Comparison of ENCODE assay signal across 11 cellular contexts in the genomic region with DNA sequence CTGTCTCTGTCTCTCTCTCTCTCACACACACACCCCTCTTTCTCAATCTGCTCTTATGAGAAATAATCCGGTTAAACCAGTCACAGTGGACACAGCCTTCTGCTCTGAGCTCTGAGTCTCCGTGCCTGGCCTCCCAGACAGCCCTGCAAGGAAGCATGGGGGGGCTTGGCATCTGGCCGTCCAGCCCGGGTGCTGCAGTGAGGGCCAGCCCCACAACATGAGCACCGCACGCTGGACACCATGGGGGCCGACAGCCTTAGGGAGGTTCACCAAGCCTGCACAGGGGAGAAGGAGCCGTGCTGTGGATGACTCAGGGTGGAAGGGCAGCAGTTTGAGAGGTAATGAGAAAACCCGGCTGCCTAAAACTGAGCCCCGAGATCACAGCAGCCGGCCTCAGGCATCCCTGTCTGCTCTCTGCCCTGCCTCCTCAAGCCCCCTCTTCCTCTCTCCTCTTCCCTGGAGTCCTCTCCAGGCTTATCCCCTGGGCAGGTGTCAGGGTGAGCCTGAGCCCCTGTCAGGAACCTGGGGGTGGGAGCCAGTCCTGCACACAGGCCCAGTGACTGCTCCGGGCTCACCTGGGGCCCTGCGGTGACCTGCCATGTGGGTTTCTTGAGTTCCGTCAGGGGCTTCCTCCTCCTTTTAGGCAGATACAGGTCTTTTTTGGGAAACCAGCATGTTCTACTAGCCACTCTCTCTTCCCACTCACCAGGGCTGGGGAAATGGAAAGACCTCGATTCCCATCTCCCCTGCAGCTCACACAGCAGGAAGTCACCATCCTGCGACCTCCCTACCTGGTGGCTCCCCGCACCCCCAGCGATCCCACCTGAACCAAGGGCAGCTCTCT.
DNase-seq lines count a peak whose midpoint lies in the region; ATAC-seq and TF ChIP-seq lines count a peak whose summit lies in the region.
"Had no signal": no experiment of that assay in that cellular context is flagged by ENCODE, and none has a peak within 500 bp of the region (broad histone marks: within the 10 kb centered on the region; RNA-seq: fewer than 3 reads in every experiment).

No MANE protein-coding gene starts in this region.

- TF ChIP-seq CTCF in MCF 10A (IDR thresholded peaks at IDR 0.05; ENCODE audit: unreplicated experiment), result no peak

- POLR2A ChIA-PET in activated CD4-positive, alpha-beta T cell treated with anti-CD3 and anti-CD28 coated beads, Interleukin-2, amount 10 ng/mL, durations not matched to agents 7 days and 5 days (lab: Charles Lee), result no interaction called here
- POLR2A ChIA-PET in MCF 10A (lab: Yijun Ruan, JAX), result interaction anchor here (0.6 to 0.7 kb wide), 2 partner anchors 19 to 92 kb away, joined by 3 to 4 read pairs; no protein-coding TSS in a partner anchor

- intact Hi-C loops in MCF 10A (cut with micrococcal nuclease), result no loop called here

- ATAC-seq in stimulated activated naive CD8-positive, alpha-beta T cell treated with anti-CD3 and anti-CD28 coated beads, Interleukin-15, amount 100 ng/mL, for 72 hours, result no peak
- no peak for ATAC-seq in HG03469 (IDR thresholded peaks at IDR 0.05; ENCODE audit: unreplicated experiment)

- no peaks in the 10 kb centered on the region for H3K9me3 Mint-ChIP-seq in activated CD4-positive, alpha-beta T cell treated with anti-CD3 and anti-CD28 coated beads, Interleukin-2, amount 10 ng/mL, durations not matched to agents 7 days and 5 days
- no peaks in the 10 kb centered on the region for H3K9me3 Mint-ChIP-seq in activated naive CD4-positive, alpha-beta T cell treated with anti-CD3 and anti-CD28 coated beads, Interleukin-2, amount 50 U/mL, for 24 hours
- H3K9me3 Mint-ChIP-seq in stimulated activated naive CD8-positive, alpha-beta T cell treated with anti-CD3 and anti-CD28 coated beads, Interleukin-15, amount 100 ng/mL, for 72 hours, result no peaks in the 10 kb centered on the region
- H3K9me3 Mint-ChIP-seq in MCF 10A (ENCODE audit: unreplicated experiment), result no peaks in the 10 kb centered on the region

- H3K4me3 Mint-ChIP-seq in activated CD4-positive, alpha-beta T cell treated with anti-CD3 and anti-CD28 coated beads, Interleukin-2, amount 10 ng/mL, durations not matched to agents 7 days and 5 days, result no peak overlapping the region
- peak overlapping the region; percentile 30 for H3K4me3 Mint-ChIP-seq in activated naive CD4-positive, alpha-beta T cell treated with anti-CD3 and anti-CD28 coated beads, Interleukin-2, amount 50 U/mL, for 24 hours
- H3K4me3 Mint-ChIP-seq in stimulated activated naive CD8-positive, alpha-beta T cell treated with anti-CD3 and anti-CD28 coated beads, Interleukin-15, amount 100 ng/mL, for 72 hours, result peak overlapping the region; percentile 40 to 60
- no peak overlapping the region for H3K4me3 Mint-ChIP-seq in MCF 10A (ENCODE audit: unreplicated experiment)

- H3K4me1 Mint-ChIP-seq in activated CD4-positive, alpha-beta T cell treated with anti-CD3 and anti-CD28 coated beads, Interleukin-2, amount 10 ng/mL, durations not matched to agents 7 days and 5 days, result peaks cover 69% of the 10 kb centered on the region
- H3K4me1 Mint-ChIP-seq in activated naive CD4-positive, alpha-beta T cell treated with anti-CD3 and anti-CD28 coated beads, Interleukin-2, amount 50 U/mL, for 24 hours, result peaks cover 49% of the 10 kb centered on the region
- H3K4me1 Mint-ChIP-seq in stimulated activated naive CD8-positive, alpha-beta T cell treated with anti-CD3 and anti-CD28 coated beads, Interleukin-15, amount 100 ng/mL, for 72 hours, result no peaks in the 10 kb centered on the region
- peaks cover 9% of the 10 kb centered on the region for H3K4me1 Mint-ChIP-seq in MCF 10A (ENCODE audit: insufficient read depth, unreplicated experiment)

- peaks cover 47% of the 10 kb centered on the region for H3K36me3 Mint-ChIP-seq in activated CD4-positive, alpha-beta T cell treated with anti-CD3 and anti-CD28 coated beads, Interleukin-2, amount 10 ng/mL, durations not matched to agents 7 days and 5 days (ENCODE audit: low read depth)
- no peaks in the 10 kb centered on the region for H3K36me3 Mint-ChIP-seq in activated naive CD4-positive, alpha-beta T cell treated with anti-CD3 and anti-CD28 coated beads, Interleukin-2, amount 50 U/mL, for 24 hours
- peaks cover 14% of the 10 kb centered on the region for H3K36me3 Mint-ChIP-seq in MCF 10A (ENCODE audit: insufficient read depth, unreplicated experiment)

- peak overlapping the region; percentile 62 for H3K27ac Mint-ChIP-seq in activated CD4-positive, alpha-beta T cell treated with anti-CD3 and anti-CD28 coated beads, Interleukin-2, amount 10 ng/mL, durations not matched to agents 7 days and 5 days
- peak overlapping the region; percentile 36 for H3K27ac Mint-ChIP-seq in activated naive CD4-positive, alpha-beta T cell treated with anti-CD3 and anti-CD28 coated beads, Interleukin-2, amount 50 U/mL, for 24 hours
- H3K27ac Mint-ChIP-seq in stimulated activated naive CD8-positive, alpha-beta T cell treated with anti-CD3 and anti-CD28 coated beads, Interleukin-15, amount 100 ng/mL, for 72 hours, result peak overlapping the region; percentile 35 to 83
- no peak overlapping the region for H3K27ac Mint-ChIP-seq in MCF 10A (ENCODE audit: low read depth, unreplicated experiment)

- H3K27me3 Mint-ChIP-seq in activated CD4-positive, alpha-beta T cell treated with anti-CD3 and anti-CD28 coated beads, Interleukin-2, amount 10 ng/mL, durations not matched to agents 7 days and 5 days, result no peaks in the 10 kb centered on the region
- H3K27me3 Mint-ChIP-seq in activated naive CD4-positive, alpha-beta T cell treated with anti-CD3 and anti-CD28 coated beads, Interleukin-2, amount 50 U/mL, for 24 hours, result no peaks in the 10 kb centered on the region
- H3K27me3 Mint-ChIP-seq in stimulated activated naive CD8-positive, alpha-beta T cell treated with anti-CD3 and anti-CD28 coated beads, Interleukin-15, amount 100 ng/mL, for 72 hours, result no peaks in the 10 kb centered on the region
- H3K27me3 Mint-ChIP-seq in MCF 10A (ENCODE audit: insufficient read depth, unreplicated experiment), result no peaks in the 10 kb centered on the region

- BruUV-seq in MCF 10A (replicated peaks; lab: Mats Ljungman, UMichigan), result no TSS peak

- DNase-seq in activated CD4-positive, alpha-beta T cell treated with anti-CD3 and anti-CD28 coated beads, Interleukin-2, amount 10 ng/mL, durations not matched to agents 7 days and 5 days, result no peak
- DNase-seq in activated CD4-positive, alpha-beta T cell treated with anti-CD3 and anti-CD28 coated beads for 48 hours, result no peak
- DNase-seq in hepatic stellate cell (ENCODE audit: low spot score) (peak; percentile 73), EL (no peak), MCF 10A (ENCODE audit: unreplicated experiment) (no peak)
- no peak for DNase-seq in stimulated activated naive CD8-positive, alpha-beta T cell treated with anti-CD3 and anti-CD28 coated beads, Interleukin-15, amount 100 ng/mL, for 72 hours
- DNase-seq: NCI-H1436, RPMI8226, upper lobe of left lung had no signal

- CTCF ChIA-PET in activated CD4-positive, alpha-beta T cell treated with anti-CD3 and anti-CD28 coated beads, Interleukin-2, amount 10 ng/mL, durations not matched to agents 7 days and 5 days (lab: Charles Lee), result interaction anchor here (1.6 to 1.7 kb wide), 2 partner anchors 11 to 182 kb away, joined by 4 to 5 read pairs; no protein-coding TSS in a partner anchor
- CTCF ChIA-PET in MCF 10A (lab: Yijun Ruan, JAX), result interaction anchor here (0.7 kb wide), 1 partner anchor 18 kb away, joined by 3 read pairs; no protein-coding TSS in a partner anchor

Comparison
In these comparisons a context has a peak if more than half of its experiments do, and no peak if none do; other contexts are left out.
1. H3K4me3 Mint-ChIP-seq: peak in activated naive CD4-positive, alpha-beta T cell treated with anti-CD3 and anti-CD28 coated beads, Interleukin-2, amount 50 U/mL, for 24 hours (single experiment) and stimulated activated naive CD8-positive, alpha-beta T cell treated with anti-CD3 and anti-CD28 coated beads, Interleukin-15, amount 100 ng/mL, for 72 hours (2 of 2); none in activated CD4-positive, alpha-beta T cell treated with anti-CD3 and anti-CD28 coated beads, Interleukin-2, amount 10 ng/mL, durations not matched to agents 7 days and 5 days (single experiment) and MCF 10A (single experiment).